Comparison of ENCODE assay signal across 1 cellular context in genomic region chr16:4987250-4987579, GRCh38.
A peak's percentile ranks its signal among the peaks of the same experiment; 100 is the strongest.
TF ChIP-seq lines count a peak whose summit lies in the region.

No MANE protein-coding gene starts in this region.

TF ChIP-seq in HepG2, 621 proteins besides CTCF, POLR2A, EP300 and RAD21:
- TF ChIP-seq MTF2 (CRISPR knock-in tag; IDR thresholded peaks at IDR 0.05; ENCODE audit: borderline replicate concordance) (no peak), PATZ1 (CRISPR knock-in tag; IDR thresholded peaks at IDR 0.05) (peak; percentile 60), ELF3 (CRISPR knock-in tag; IDR thresholded peaks at IDR 0.05) (no peak), ZNF343 (CRISPR knock-in tag; IDR thresholded peaks at IDR 0.05) (no peak), JARID2 (CRISPR knock-in tag; IDR thresholded peaks at IDR 0.05; ENCODE audit: insufficient replicate concordance) (peak; percentile 25), ZNF446 (CRISPR knock-in tag; IDR thresholded peaks at IDR 0.05) (no peak), SRSF1 (optimal IDR thresholded peaks at IDR 0.05; ENCODE audit: low read depth, low read length) (peak; percentile 56), EZH2 (conservative IDR thresholded peaks at IDR 0.05; ENCODE audit: low read depth, low read length) (peak; percentile 27; the same call in 1 of the 2 replicates), SOX6 (IDR thresholded peaks at IDR 0.05) (no peak), SOX6 (CRISPR knock-in tag; IDR thresholded peaks at IDR 0.05) (0 out of 2 replicates have a peak, but pooled peaks have one; percentile 5), JUNB (CRISPR knock-in tag; IDR thresholded peaks at IDR 0.05; ENCODE audit: borderline replicate concordance) (no peak)
